In the genomic region with DNA sequence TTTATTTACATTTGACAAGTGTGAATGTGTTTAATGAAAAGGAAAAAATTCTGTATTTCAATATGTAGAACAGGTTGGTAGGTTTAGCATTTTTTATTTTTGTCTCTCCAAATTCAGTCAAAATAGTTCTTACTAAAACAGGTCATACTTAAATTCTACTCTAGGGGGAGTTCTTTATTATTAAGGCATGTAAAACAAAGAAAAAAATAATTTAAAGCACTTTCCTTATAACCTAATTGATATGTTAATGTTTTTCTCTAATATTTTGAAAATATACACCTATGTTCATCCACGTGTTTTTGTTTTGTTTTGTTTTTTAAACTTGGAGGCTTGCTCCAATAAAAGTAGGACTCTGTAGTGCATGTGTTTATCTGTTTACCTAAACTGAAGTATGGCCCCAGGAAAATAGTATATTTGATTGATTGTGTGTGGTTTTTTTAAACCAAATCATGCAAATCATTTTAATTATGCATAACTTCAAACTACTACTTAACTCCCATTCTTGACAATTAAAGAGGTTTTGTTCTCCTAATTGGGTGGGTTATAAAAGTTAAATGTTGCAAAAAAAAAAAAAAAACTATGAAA, we compare ENCODE assay signal across 10 cellular contexts.
DNase-seq lines count a peak whose midpoint lies in the region; ATAC-seq, FAIRE-seq and TF ChIP-seq lines count a peak whose summit lies in the region.
"Had no signal": no experiment of that assay in that cellular context is flagged by ENCODE, and none has a peak within 500 bp of the region (broad histone marks: within the 10 kb centered on the region; RNA-seq: fewer than 3 reads in every experiment).

No MANE protein-coding gene starts in this region.

- no peaks in the 10 kb centered on the region for H3K36me3 Mint-ChIP-seq in activated naive CD4-positive, alpha-beta T cell treated with anti-CD3 and anti-CD28 coated beads for 36 hours (ENCODE audit: low read depth)

- H3K4me1 Mint-ChIP-seq in activated naive CD4-positive, alpha-beta T cell treated with anti-CD3 and anti-CD28 coated beads for 36 hours (ENCODE audit: low read depth), result no peaks in the 10 kb centered on the region

- H3K36me3 ChIP-seq in A673 (ENCODE audit: insufficient read depth, low read length, poor library complexity, severe bottlenecking) (no peaks in the 10 kb centered on the region), upper lobe of right lung (no peaks in the 10 kb centered on the region)

- intact Hi-C loops in A673 (cut with micrococcal nuclease; ENCODE audit: unreplicated experiment), result no loop called here
- intact Hi-C loops in activated naive CD4-positive, alpha-beta T cell treated with anti-CD3 and anti-CD28 coated beads for 36 hours (cut with micrococcal nuclease), result no loop called here
- intact Hi-C loops in upper lobe of right lung (cut with DNase I), result no loop called here

- no peak for ATAC-seq in foreskin keratinocyte
- no peak for ATAC-seq in GM19328 (IDR thresholded peaks at IDR 0.05; ENCODE audit: unreplicated experiment)
- no peak for ATAC-seq in upper lobe of right lung

- no peak overlapping the region for H3K27ac ChIP-seq in A673 (ENCODE audit: low read depth, low read length, poor library complexity, severe bottlenecking)
- no peak overlapping the region for H3K27ac ChIP-seq in foreskin keratinocyte
- H3K27ac ChIP-seq in upper lobe of right lung, result no peak overlapping the region

- POLR2A ChIA-PET in A673 (lab: Charles Lee; ENCODE audit: low non-redundant PET), result no interaction called here

- DNase-seq in A673 (ENCODE audit: low spot score) (peak; percentile 15), GM18507 (ENCODE audit: extremely low spot score, insufficient read length, low read depth) (no peak), SK-MEL-5 (ENCODE audit: low read depth, low spot score) (peak; percentile 17), foreskin keratinocyte (no peak), upper lobe of right lung (no peak)
- no peak for DNase-seq in activated naive CD4-positive, alpha-beta T cell treated with anti-CD3 and anti-CD28 coated beads for 36 hours
- DNase-seq in stimulated activated CD4-positive, alpha-beta T cell treated with anti-CD3 and anti-CD28 coated beads, Interleukin-4, amount 100 ng/mL, for 24 hours, result no peak
- DNase-seq: hippocampal formation, NCI-H1092 had no signal

- H3K9me3 Mint-ChIP-seq in activated naive CD4-positive, alpha-beta T cell treated with anti-CD3 and anti-CD28 coated beads for 36 hours, result no peaks in the 10 kb centered on the region

- peaks cover 9% of the 10 kb centered on the region for H3K27me3 ChIP-seq in A673 (replicated peaks; ENCODE audit: insufficient read depth, low read depth, low read length, poor library complexity)
- no peaks in the 10 kb centered on the region for H3K27me3 ChIP-seq in foreskin keratinocyte
- H3K27me3 ChIP-seq in upper lobe of right lung, result no peaks in the 10 kb centered on the region

- in situ Hi-C loops in SK-MEL-5 (cut with HindIII; ENCODE audit: low pct_unique_long_range_greater_than_20kb, low sequenced_read_pairs), result no loop called here

- BruUV-seq in A673 (replicated peaks; lab: Mats Ljungman, UMichigan), result no TSS peak

- H3K9me3 ChIP-seq in A673 (ENCODE audit: low read depth, low read length, poor library complexity, severe bottlenecking), result no peaks in the 10 kb centered on the region
- H3K9me3 ChIP-seq in upper lobe of right lung, result no peaks in the 10 kb centered on the region

- TF ChIP-seq CTCF in A673 (conservative IDR thresholded peaks at IDR 0.05; ENCODE audit: low read depth, low read length), result peak; percentile 57
- TF ChIP-seq CTCF in foreskin keratinocyte (conservative IDR thresholded peaks at IDR 0.05), result peak; percentile 43
- no peak for TF ChIP-seq CTCF in upper lobe of right lung (IDR thresholded peaks at IDR 0.05)

- H3K4me3 ChIP-seq in A673 (ENCODE audit: low read depth, low read length, poor library complexity, severe bottlenecking), result no peak overlapping the region
- no peak overlapping the region for H3K4me3 ChIP-seq in upper lobe of right lung

- H3K4me3 Mint-ChIP-seq in activated naive CD4-positive, alpha-beta T cell treated with anti-CD3 and anti-CD28 coated beads for 36 hours, result no peak overlapping the region

- CTCF ChIA-PET in A673 (lab: Charles Lee), result interaction anchor here (0.6 kb wide), 1 partner anchor 148 kb away, joined by 3 read pairs; no protein-coding TSS in a partner anchor
- CTCF ChIA-PET in activated naive CD4-positive, alpha-beta T cell treated with anti-CD3 and anti-CD28 coated beads for 36 hours (lab: Charles Lee), result interaction anchor here (0.6 to 0.7 kb wide), 3 partner anchors 103 to 282 kb away, joined by 3 to 4 read pairs (median 3); no protein-coding TSS in a partner anchor

- FAIRE-seq in GM18507 (lab: Jason Lieb, UNC), result peak; percentile 64

- no peaks in the 10 kb centered on the region for H3K27me3 Mint-ChIP-seq in activated naive CD4-positive, alpha-beta T cell treated with anti-CD3 and anti-CD28 coated beads for 36 hours (ENCODE audit: low read depth)

- no peak overlapping the region for H3K27ac Mint-ChIP-seq in activated naive CD4-positive, alpha-beta T cell treated with anti-CD3 and anti-CD28 coated beads for 36 hours

- H3K4me1 ChIP-seq in A673 (ENCODE audit: insufficient read depth, low read length, poor library complexity, severe bottlenecking) (no peaks in the 10 kb centered on the region), foreskin keratinocyte (no peaks in the 10 kb centered on the region), upper lobe of right lung (no peaks in the 10 kb centered on the region)

Comparison
In these comparisons a context has a peak if more than half of its experiments do, and no peak if none do; other contexts are left out.
1. DNase-seq: peak in A673 (single experiment) and SK-MEL-5 (single experiment); none in GM18507 (single experiment), foreskin keratinocyte (0 of 2), activated naive CD4-positive, alpha-beta T cell treated with anti-CD3 and anti-CD28 coated beads for 36 hours (single experiment), stimulated activated CD4-positive, alpha-beta T cell treated with anti-CD3 and anti-CD28 coated beads, Interleukin-4, amount 100 ng/mL, for 24 hours (single experiment) and upper lobe of right lung (single experiment).